Comparison of ENCODE assay signal across 16 cellular contexts in the genomic region with DNA sequence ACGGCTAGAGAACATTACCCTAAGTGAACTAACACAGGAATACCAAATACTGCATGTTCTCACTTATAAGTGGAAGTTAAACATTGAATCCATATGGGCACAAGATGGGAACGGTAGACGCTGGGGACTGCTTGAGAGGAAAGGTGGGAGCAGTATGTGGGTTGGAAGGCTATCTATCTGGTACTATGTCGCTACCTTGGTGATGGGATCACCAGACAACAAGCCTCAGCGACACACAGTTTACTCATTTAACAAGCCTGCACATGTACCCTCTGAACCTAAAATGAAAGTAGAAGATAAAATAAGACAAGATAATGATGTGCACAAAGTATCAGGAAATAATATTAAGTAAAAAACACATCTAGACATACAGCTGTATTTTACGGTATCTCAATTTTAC. TPM values are rescaled to one million over a fixed set of nuclear protein-coding genes. Genes with fewer than 3 reads are reported as not detected.
DNase-seq lines count a peak whose midpoint lies in the region; ATAC-seq and TF ChIP-seq lines count a peak whose summit lies in the region.
"Had no signal": no experiment of that assay in that cellular context is flagged by ENCODE, and none has a peak within 500 bp of the region (broad histone marks: within the 10 kb centered on the region; RNA-seq: fewer than 3 reads in every experiment).

No MANE protein-coding gene starts in this region.

- H3K9me3 Mint-ChIP-seq in CD4-positive, alpha-beta memory T cell: peaks cover 0 to 10% (median 3%) of the 10 kb centered on the region in 8 donors
- H3K9me3 Mint-ChIP-seq in IgD-negative memory B cell (peaks cover 2 to 11% (median 4%) of the 10 kb centered on the region in 3 donors), naive B cell (peaks cover 2 to 22% (median 5%) of the 10 kb centered on the region in 7 donors)
- peaks cover 2 to 6% of the 10 kb centered on the region in 2 donors for H3K9me3 Mint-ChIP-seq in activated naive CD4-positive, alpha-beta T cell treated with anti-CD3 and anti-CD28 coated beads, Interleukin-2, amount 50 U/mL, for 72 hours

- CTCF ChIA-PET in CD4-positive, alpha-beta memory T cell (lab: Charles Lee; ENCODE audit: partially characterized antibody): interaction anchor here (1.6 kb wide), 1 partner anchor 139 kb away, joined by 4 read pairs; no protein-coding TSS in a partner anchor

- H4K20me1 ChIP-seq in osteoblast (ENCODE audit: insufficient read depth, low read length): no peaks in the 10 kb centered on the region

- POLR2A ChIA-PET in CD4-positive, alpha-beta memory T cell (lab: Charles Lee; ENCODE audit: partially characterized antibody): interaction anchor here (0.6 to 2.9 kb wide), 6 partner anchors 8 to 1642 kb away, joined by 3 to 29 read pairs (median 5); partner anchors contain the start of genes AIM2 and IFI16

- peak overlapping the region; percentile 50 to 67 for H3K4me3 ChIP-seq in CD4-positive, alpha-beta memory T cell (ENCODE audit: low read length in 2 of 2)
- no peak overlapping the region for H3K4me3 ChIP-seq in dorsolateral prefrontal cortex
- H3K4me3 ChIP-seq in osteoblast (ENCODE audit: insufficient read depth, low read length): no peak overlapping the region
- H3K4me3 ChIP-seq in uterus: no peak overlapping the region

- no peaks in the 10 kb centered on the region for H3K79me2 ChIP-seq in osteoblast (ENCODE audit: insufficient read depth, low read length)

- H2AFZ ChIP-seq in osteoblast (ENCODE audit: low read length): no peak overlapping the region

- H3K27me3 Mint-ChIP-seq in CD4-positive, alpha-beta memory T cell: no peaks in the 10 kb centered on the region
- no peaks in the 10 kb centered on the region for H3K27me3 Mint-ChIP-seq in IgD-negative memory B cell
- peaks cover 12 to 16% (median 15%) of the 10 kb centered on the region in 3 donors for H3K27me3 Mint-ChIP-seq in naive B cell
- H3K27me3 Mint-ChIP-seq: progenitor cell of endocrine pancreas had no signal

- TF ChIP-seq POLR2A in uterus (IDR thresholded peaks at IDR 0.05): no peak

- DNase-seq in CD4-positive, alpha-beta memory T cell: peak; percentile 3 to 37 (median 17)
- DNase-seq in activated naive CD4-positive, alpha-beta T cell treated with anti-CD3 and anti-CD28 coated beads, Interleukin-2, amount 50 U/mL, for 72 hours (ENCODE audit: low spot score in 2 of 2): no peak
- DNase-seq in naive B cell (no peak), HuH-7 (ENCODE audit: low spot score) (no peak), dorsolateral prefrontal cortex (no peak), osteoblast (ENCODE audit: insufficient read length, low spot score, missing footprints) (no peak), uterus (no peak)
- DNase-seq: activated CD8-positive, alpha-beta memory T cell treated with anti-CD3 and anti-CD28 coated beads for 24 hours; EL; IMR-90; NCI-H1436 had no signal

- H3K27me3 ChIP-seq in CD4-positive, alpha-beta memory T cell (ENCODE audit: insufficient read depth, low read length): no peaks in the 10 kb centered on the region
- H3K27me3 ChIP-seq in dorsolateral prefrontal cortex (no peaks in the 10 kb centered on the region), osteoblast (ENCODE audit: insufficient read depth, low read length) (no peaks in the 10 kb centered on the region), uterus (no peaks in the 10 kb centered on the region)

- H3K9me3 ChIP-seq in CD4-positive, alpha-beta memory T cell (ENCODE audit: control insufficient read depth in 1 of 2, low read length in 2 of 2): no peaks in the 10 kb centered on the region
- H3K9me3 ChIP-seq in osteoblast (ENCODE audit: low read depth, low read length): no peaks in the 10 kb centered on the region
- H3K9me3 ChIP-seq in uterus: peaks cover 0 to 3% of the 10 kb centered on the region in 2 donors

- intact Hi-C loops in CD4-positive, alpha-beta memory T cell (cut with micrococcal nuclease): loop anchor here (5.0 kb wide), 2 partner anchors 50 to 145 kb away; partner anchors contain the start of gene AIM2
- intact Hi-C loops in dorsolateral prefrontal cortex (cut with DNase I) (no loop called here), uterus (cut with DNase I; ENCODE audit: low total_unique reads) (no loop called here)

- peaks cover 40% of the 10 kb centered on the region for H3K4me1 ChIP-seq in CD4-positive, alpha-beta memory T cell (ENCODE audit: insufficient read depth, low read length)
- H3K4me1 ChIP-seq in osteoblast (ENCODE audit: insufficient read depth, low read length): no peaks in the 10 kb centered on the region
- H3K4me1 ChIP-seq in uterus: no peaks in the 10 kb centered on the region

- peak in 1 of 2 donors; percentile 77 for ATAC-seq in activated naive CD4-positive, alpha-beta T cell treated with anti-CD3 and anti-CD28 coated beads, Interleukin-2, amount 50 U/mL, for 72 hours
- no peak for ATAC-seq in naive B cell (ENCODE audit: low read depth in 2 of 2)

- peak overlapping the region; percentile 83 to 98 (median 93) for H3K27ac Mint-ChIP-seq in CD4-positive, alpha-beta memory T cell
- peak overlapping the region in 2 of 3 donors; percentile 33 to 93 for H3K27ac Mint-ChIP-seq in IgD-negative memory B cell
- H3K27ac Mint-ChIP-seq in activated naive CD4-positive, alpha-beta T cell treated with anti-CD3 and anti-CD28 coated beads, Interleukin-2, amount 50 U/mL, for 72 hours: peak overlapping the region; percentile 31 to 80
- peak overlapping the region in 1 of 6 donors; percentile 31 for H3K27ac Mint-ChIP-seq in naive B cell
- H3K27ac Mint-ChIP-seq: progenitor cell of endocrine pancreas had no signal

- H3K36me3 Mint-ChIP-seq in CD4-positive, alpha-beta memory T cell: peaks cover 20 to 32% of the 10 kb centered on the region in 2 donors
- H3K36me3 Mint-ChIP-seq in IgD-negative memory B cell (no peaks in the 10 kb centered on the region), naive B cell (peaks cover 0 to 3% of the 10 kb centered on the region in 2 donors)
- H3K36me3 Mint-ChIP-seq in activated naive CD4-positive, alpha-beta T cell treated with anti-CD3 and anti-CD28 coated beads, Interleukin-2, amount 50 U/mL, for 72 hours: peaks cover 6 to 13% of the 10 kb centered on the region in 2 donors

- peak overlapping the region; percentile 97 to 100 (median 99) for H3K4me3 Mint-ChIP-seq in CD4-positive, alpha-beta memory T cell
- peak overlapping the region; percentile 87 to 95 (median 93) for H3K4me3 Mint-ChIP-seq in IgD-negative memory B cell
- peak overlapping the region; percentile 1 to 70 (median 45) for H3K4me3 Mint-ChIP-seq in naive B cell

- peak overlapping the region; percentile 62 for H3K27ac ChIP-seq in CD4-positive, alpha-beta memory T cell (ENCODE audit: low read depth, low read length)
- H3K27ac ChIP-seq in dorsolateral prefrontal cortex: no peak overlapping the region
- H3K27ac ChIP-seq in osteoblast (ENCODE audit: low read depth, low read length): no peak overlapping the region
- H3K27ac ChIP-seq in uterus: no peak overlapping the region

- TF ChIP-seq CTCF in dorsolateral prefrontal cortex (IDR thresholded peaks at IDR 0.05 in 54 of 56, conservative IDR thresholded peaks at IDR 0.05 in 2 of 56; ENCODE audit: low read depth in 1 of 56, partially characterized antibody in 56 of 56) (no peak), osteoblast (IDR thresholded peaks at IDR 0.05; ENCODE audit: extremely low read depth, low read depth, low read length) (no peak), uterus (IDR thresholded peaks at IDR 0.05) (no peak)

- H3K4me1 Mint-ChIP-seq in CD4-positive, alpha-beta memory T cell: peaks cover 31 to 57% (median 39%) of the 10 kb centered on the region in 4 donors
- H3K4me1 Mint-ChIP-seq in IgD-negative memory B cell: peaks cover 8 to 21% (median 20%) of the 10 kb centered on the region in 3 donors
- no peaks in the 10 kb centered on the region for H3K4me1 Mint-ChIP-seq in naive B cell

- H3K36me3 ChIP-seq in CD4-positive, alpha-beta memory T cell (ENCODE audit: insufficient read depth, low read length): peaks cover 4% of the 10 kb centered on the region
- H3K36me3 ChIP-seq in osteoblast (ENCODE audit: insufficient read depth, low read length): no peaks in the 10 kb centered on the region
- no peaks in the 10 kb centered on the region for H3K36me3 ChIP-seq in uterus

- H3K4me2 ChIP-seq in osteoblast (ENCODE audit: insufficient read depth, low read length): no peak overlapping the region

RNA-seq across cellular contexts. Expression of gene PYHIN1, which starts 0.8 kb away (rescaled TPM):
- total RNA-seq in CD4-positive, alpha-beta memory T cell: 10 to 100 TPM; 83.6 to 93.8 TPM
- 10 to 100 TPM; 41.9 to 58.0 TPM for polyA plus RNA-seq in CD4-positive, alpha-beta memory T cell
- polyA plus RNA-seq in IgD-negative memory B cell: 37.8 TPM
- total RNA-seq in activated naive CD4-positive, alpha-beta T cell treated with anti-CD3 and anti-CD28 coated beads, Interleukin-2, amount 50 U/mL, for 72 hours: 1 to 10 TPM; 5.7 to 6.7 TPM
- 1 to 10 TPM in 5 of 6 donors, not detected in 1; 2.7 to 5.9 (median 3.0) TPM for polyA plus RNA-seq in naive B cell (ENCODE audit: low read depth in 6 of 6)
- 1 to 10 TPM in 1 of 120 experiments, under 1 TPM in 15, not detected in 104; 0.20 to 1.1 (median 0.55) TPM for total RNA-seq in dorsolateral prefrontal cortex
- total RNA-seq in osteoblast: not detected in 2 replicates
- total RNA-seq in uterus: 1 to 10 TPM in 1 of 4 donors, under 1 TPM in 1, not detected in 2; 0.46 to 5.6 TPM
- total RNA-seq: astrocyte, dermis microvascular lymphatic vessel endothelial cell, IMR-90, NCI-H460, progenitor cell of endocrine pancreas had no signal
- polyA plus RNA-seq: IMR-90 had no signal

Comparison
In these comparisons a context has a peak if more than half of its experiments do, and no peak if none do; other contexts are left out.
1. DNase-seq: peak in CD4-positive, alpha-beta memory T cell (5 of 5); none in activated naive CD4-positive, alpha-beta T cell treated with anti-CD3 and anti-CD28 coated beads, Interleukin-2, amount 50 U/mL, for 72 hours (0 of 2), naive B cell (single experiment), HuH-7 (single experiment), dorsolateral prefrontal cortex (0 of 10), osteoblast (single experiment) and uterus (0 of 2).
2. H3K4me3 ChIP-seq: peak in CD4-positive, alpha-beta memory T cell (2 of 2); none in dorsolateral prefrontal cortex (0 of 59), osteoblast (single experiment) and uterus (0 of 2).
3. H3K4me3 Mint-ChIP-seq: peak in every context shown above with its lines; median percentile 99 in CD4-positive, alpha-beta memory T cell; 93 in IgD-negative memory B cell; 45 in naive B cell.
4. RNA of gene PYHIN1, which starts 0.8 kb away (total RNA-seq): 83.6 to 93.8 TPM in CD4-positive, alpha-beta memory T cell; 5.7 to 6.7 TPM in activated naive CD4-positive, alpha-beta T cell treated with anti-CD3 and anti-CD28 coated beads, Interleukin-2, amount 50 U/mL, for 72 hours, 0.46 to 5.6 TPM in uterus, 0.20 to 1.1 TPM in dorsolateral prefrontal cortex and not detected in osteoblast; every median in the first group is over 10 times any median in the second.